8 cellular contexts compared by ENCODE assay signal in genomic region chr14:106564058-106564643, GRCh38.
DNase-seq lines count a peak whose midpoint lies in the region; ATAC-seq and TF ChIP-seq lines count a peak whose summit lies in the region.

No MANE protein-coding gene starts in this region.

- no peak overlapping the region for H3K4me3 ChIP-seq in NT2/D1 (ENCODE audit: insufficient read length, low read depth)
- H3K4me3 ChIP-seq in osteoblast (ENCODE audit: insufficient read depth, low read length) = no peak overlapping the region

- H3K9me3 ChIP-seq in NT2/D1 (ENCODE audit: insufficient read depth, low read length) (no peaks in the 10 kb centered on the region), osteoblast (ENCODE audit: low read depth, low read length) (peaks cover 2% of the 10 kb centered on the region)

- H3K36me3 ChIP-seq in NT2/D1 (ENCODE audit: insufficient read depth, insufficient read length, low read length) (no peaks in the 10 kb centered on the region), osteoblast (ENCODE audit: insufficient read depth, low read length) (no peaks in the 10 kb centered on the region)

- no peak overlapping the region for H3K4me2 ChIP-seq in osteoblast (ENCODE audit: insufficient read depth, low read length)

- H3K27ac ChIP-seq in osteoblast (ENCODE audit: low read depth, low read length) = no peak overlapping the region

- no peaks in the 10 kb centered on the region for H3K79me2 ChIP-seq in osteoblast (ENCODE audit: insufficient read depth, low read length)

- H3K27me3 ChIP-seq in NT2/D1 (ENCODE audit: insufficient read depth, insufficient read length) = no peaks in the 10 kb centered on the region
- H3K27me3 ChIP-seq in osteoblast (ENCODE audit: insufficient read depth, low read length) = no peaks in the 10 kb centered on the region

- no peaks in the 10 kb centered on the region for H4K20me1 ChIP-seq in osteoblast (ENCODE audit: insufficient read depth, low read length)

- H2AFZ ChIP-seq in osteoblast (ENCODE audit: low read length) = no peak overlapping the region

- ATAC-seq in GM18858 (IDR thresholded peaks at IDR 0.05; ENCODE audit: unreplicated experiment) = no peak

- no peak for TF ChIP-seq CTCF in osteoblast (IDR thresholded peaks at IDR 0.05; ENCODE audit: extremely low read depth, low read depth, low read length)

- peak; percentile 12 for DNase-seq in NCI-H1436 (lab: John Stamatoyannopoulos, UW)
- no peak for DNase-seq in NCI-H1436 treated with DMSO at 0.1 percent for 48 hours (lab: John Stamatoyannopoulos, UW)
- peak; percentile 18 for DNase-seq in NT2/D1 (ENCODE audit: low read depth, low spot score)
- peak; percentile 57 for DNase-seq in activated T-cell treated with anti-CD3 and anti-CD28 coated beads for 48 hours (ENCODE audit: low read depth)
- peak; percentile 27 for DNase-seq in mucosa of gallbladder (ENCODE audit: low spot score)
- DNase-seq in osteoblast (ENCODE audit: insufficient read length, low spot score, missing footprints) = no peak
- no peak for DNase-seq in retina

- no peaks in the 10 kb centered on the region for H3K4me1 ChIP-seq in NT2/D1 (ENCODE audit: insufficient read depth, insufficient read length)
- H3K4me1 ChIP-seq in osteoblast (ENCODE audit: insufficient read depth, low read length) = no peaks in the 10 kb centered on the region

- H3K9ac ChIP-seq in NT2/D1 (ENCODE audit: insufficient read length, low read depth) = no peak overlapping the region

Comparison
In these comparisons a context has a peak if more than half of its experiments do, and no peak if none do; other contexts are left out.
1. DNase-seq: peak in NCI-H1436 (single experiment), NT2/D1 (single experiment), activated T-cell treated with anti-CD3 and anti-CD28 coated beads for 48 hours (single experiment) and mucosa of gallbladder (single experiment); none in NCI-H1436 treated with DMSO at 0.1 percent for 48 hours (single experiment), osteoblast (single experiment) and retina (single experiment).